ENCODE assay signal across 7 cellular contexts in genomic region chr3:128153156-128154011, GRCh38. TPM values are rescaled to one million over a fixed set of nuclear protein-coding genes. Genes with fewer than 3 reads are reported as not detected.
DNase-seq lines count a peak whose midpoint lies in the region; ATAC-seq, FAIRE-seq and TF ChIP-seq lines count a peak whose summit lies in the region.

A gene with protein sequence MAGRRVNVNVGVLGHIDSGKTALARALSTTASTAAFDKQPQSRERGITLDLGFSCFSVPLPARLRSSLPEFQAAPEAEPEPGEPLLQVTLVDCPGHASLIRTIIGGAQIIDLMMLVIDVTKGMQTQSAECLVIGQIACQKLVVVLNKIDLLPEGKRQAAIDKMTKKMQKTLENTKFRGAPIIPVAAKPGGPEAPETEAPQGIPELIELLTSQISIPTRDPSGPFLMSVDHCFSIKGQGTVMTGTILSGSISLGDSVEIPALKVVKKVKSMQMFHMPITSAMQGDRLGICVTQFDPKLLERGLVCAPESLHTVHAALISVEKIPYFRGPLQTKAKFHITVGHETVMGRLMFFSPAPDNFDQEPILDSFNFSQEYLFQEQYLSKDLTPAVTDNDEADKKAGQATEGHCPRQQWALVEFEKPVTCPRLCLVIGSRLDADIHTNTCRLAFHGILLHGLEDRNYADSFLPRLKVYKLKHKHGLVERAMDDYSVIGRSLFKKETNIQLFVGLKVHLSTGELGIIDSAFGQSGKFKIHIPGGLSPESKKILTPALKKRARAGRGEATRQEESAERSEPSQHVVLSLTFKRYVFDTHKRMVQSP (plus strand): TSS chr3:128153481. CDS start chr3:128153508, 27 bp downstream.

- H3K9ac ChIP-seq in astrocyte (ENCODE audit: low read length) = peak within 1 kb of the TSS; percentile 87

- H3K9me3 ChIP-seq in astrocyte (ENCODE audit: insufficient read depth, low read depth, low read length) = no peaks in the 10 kb centered on the region

- peaks cover 2% of the 10 kb centered on the region for H3K4me1 Mint-ChIP-seq in astrocyte (ENCODE audit: low read depth, unreplicated experiment)

- no peak for FAIRE-seq in astrocyte (lab: Jason Lieb, UNC)

- no peaks in the 10 kb centered on the region for H4K20me1 ChIP-seq in astrocyte (ENCODE audit: insufficient read depth, low read length)

- peak within 1 kb of the TSS; percentile 88 for H3K4me3 Mint-ChIP-seq in astrocyte (ENCODE audit: unreplicated experiment)

- peaks cover under 1% of the 10 kb centered on the region for H3K27me3 Mint-ChIP-seq in astrocyte (ENCODE audit: low read depth, unreplicated experiment)

- H3K27ac Mint-ChIP-seq in astrocyte (ENCODE audit: unreplicated experiment) = peak within 1 kb of the TSS; percentile 85

- peak; percentile 55 for ATAC-seq in GM18508 (IDR thresholded peaks at IDR 0.05; ENCODE audit: insufficient read depth, unreplicated experiment)
- ATAC-seq in HG02938 (IDR thresholded peaks at IDR 0.05; ENCODE audit: unreplicated experiment) = peak; percentile 79

- TF ChIP-seq CTCF in astrocyte (IDR thresholded peaks at IDR 0.05; ENCODE audit: insufficient read depth, low read depth, low read length) = no peak

- H3K27ac ChIP-seq in astrocyte (ENCODE audit: low read depth, low read length) = peak within 1 kb of the TSS; percentile 55

- H3K27me3 ChIP-seq in astrocyte (ENCODE audit: insufficient read depth, low read length) = no peaks in the 10 kb centered on the region

- DNase-seq in NCI-H1694 treated with DMSO at 0.1 percent for 48 hours (lab: John Stamatoyannopoulos, UW) (peak; percentile 61), T-helper 22 cell (ENCODE audit: low read depth) (peak; percentile 71), astrocyte (ENCODE audit: low read depth) (peak; percentile 62), hepatic stellate cell (ENCODE audit: low spot score) (peak; percentile 75), retina (peak; percentile 89)

- peaks cover 10% of the 10 kb centered on the region for H3K9me3 Mint-ChIP-seq in astrocyte (ENCODE audit: unreplicated experiment)

- H3K4me1 ChIP-seq in astrocyte (ENCODE audit: insufficient read depth, low read length) = no peaks in the 10 kb centered on the region

- H3K4me3 ChIP-seq in astrocyte (ENCODE audit: insufficient read depth, low read depth, low read length) = peak within 1 kb of the TSS; percentile 65

- H3K4me2 ChIP-seq in astrocyte (ENCODE audit: low read length) = peak within 1 kb of the TSS; percentile 85

- H3K79me2 ChIP-seq in astrocyte (ENCODE audit: insufficient read depth, low read length) = no peaks in the 10 kb centered on the region

- peaks cover 17% of the 10 kb centered on the region for H3K36me3 Mint-ChIP-seq in astrocyte (ENCODE audit: low read depth, unreplicated experiment)

- H2AFZ ChIP-seq in astrocyte (ENCODE audit: low read depth, low read length) = peak within 1 kb of the TSS; percentile 93

- no peaks in the 10 kb centered on the region for H3K36me3 ChIP-seq in astrocyte (ENCODE audit: insufficient read depth, low read length)

RNA-seq across cellular contexts. Expression of the gene that starts here (rescaled TPM):
- 6.1 and 6.3 TPM in 2 replicates for total RNA-seq in astrocyte

Comparison
In these comparisons a context has a peak if more than half of its experiments do, and no peak if none do; other contexts are left out.
1. Peak in every context shown above with its lines: DNase-seq, ATAC-seq, H3K4me3 ChIP-seq and H3K27ac ChIP-seq.